ENCODE assay signal across 1 cellular context in genomic region chr2:42140501-42140900, GRCh38.
TF ChIP-seq lines count a peak whose summit lies in the region.

No MANE protein-coding gene starts in this region.

TF ChIP-seq in IMR-90, 13 proteins besides CTCF, POLR2A, EP300 and RAD21:
- TF ChIP-seq CHD1 (IDR thresholded peaks at IDR 0.05; ENCODE audit: low read depth, low read length) (no peak), ELK1 (IDR thresholded peaks at IDR 0.05; ENCODE audit: borderline replicate concordance, low read depth, low read length) (no peak), NFE2L2 (IDR thresholded peaks at IDR 0.05; ENCODE audit: low read depth, low read length) (no peak), RFX5 (IDR thresholded peaks at IDR 0.05; ENCODE audit: low read depth, low read length) (no peak), MXI1 (IDR thresholded peaks at IDR 0.05; ENCODE audit: borderline replicate concordance, low read depth, low read length) (no peak), RCOR1 (IDR thresholded peaks at IDR 0.05; ENCODE audit: insufficient replicate concordance, low read length) (no peak), MAZ (IDR thresholded peaks at IDR 0.05; ENCODE audit: borderline replicate concordance, low read depth, low read length) (no peak), BHLHE40 (IDR thresholded peaks at IDR 0.05; ENCODE audit: low read depth, low read length) (no peak), FOS (IDR thresholded peaks at IDR 0.05; ENCODE audit: low read depth, low read length) (no peak), MAFK (IDR thresholded peaks at IDR 0.05; ENCODE audit: low read depth, low read length) (no peak), USF2 (IDR thresholded peaks at IDR 0.05; ENCODE audit: low read depth, low read length) (no peak)
TF ChIP-seq in IMR-90: peak in this region for 0.
